ENCODE assay signal across 12 cellular contexts in genomic region chr5:150394103-150394502, GRCh38. TPM values are rescaled to one million over a fixed set of nuclear protein-coding genes. Genes with fewer than 3 reads are reported as not detected.
DNase-seq lines count a peak whose midpoint lies in the region; ATAC-seq, FAIRE-seq and TF ChIP-seq lines count a peak whose summit lies in the region.
"Had no signal": no experiment of that assay in that cellular context is flagged by ENCODE, and none has a peak within 500 bp of the region (broad histone marks: within the 10 kb centered on the region; RNA-seq: fewer than 3 reads in every experiment).

No MANE protein-coding gene starts in this region.

- H3K9me3 Mint-ChIP-seq in activated B cell treated with CpG ODN at 0.5 μM for 24 hours = no peaks in the 10 kb centered on the region
- H3K9me3 Mint-ChIP-seq in natural killer cell treated with Interleukin-12 subunit alpha and Interleukin-12 subunit beta and Interleukin-15 and Interleukin-18, amount 100 ng/mL, for 72 hours = no peaks in the 10 kb centered on the region

- H3K4me1 Mint-ChIP-seq in activated B cell treated with CpG ODN at 0.5 μM for 24 hours = peaks cover 13% of the 10 kb centered on the region
- peaks cover 5 to 6% of the 10 kb centered on the region in 2 donors for H3K4me1 Mint-ChIP-seq in natural killer cell treated with Interleukin-12 subunit alpha and Interleukin-12 subunit beta and Interleukin-15 and Interleukin-18, amount 100 ng/mL, for 72 hours (ENCODE audit: low read depth in 2 of 2)

- H3K4me3 Mint-ChIP-seq in activated B cell treated with CpG ODN at 0.5 μM for 24 hours = no peak overlapping the region
- H3K4me3 Mint-ChIP-seq in natural killer cell treated with Interleukin-12 subunit alpha and Interleukin-12 subunit beta and Interleukin-15 and Interleukin-18, amount 100 ng/mL, for 72 hours = no peak overlapping the region

- FAIRE-seq in GM18507 (lab: Jason Lieb, UNC) = peak; percentile 18
- FAIRE-seq: D721Med had no signal

- POLR2A ChIA-PET in activated B cell treated with CpG ODN at 0.5 μM for 24 hours (lab: Charles Lee) = interaction anchor here (0.6 to 30.4 kb wide), 3 partner anchors 32 to 93 kb away, joined by 3 to 2478 read pairs (median 5); partner anchors contain the start of genes CD74 and RPS14

- peak overlapping the region; percentile 50 for H3K27ac Mint-ChIP-seq in activated B cell treated with CpG ODN at 0.5 μM for 24 hours
- H3K27ac Mint-ChIP-seq in natural killer cell treated with Interleukin-12 subunit alpha and Interleukin-12 subunit beta and Interleukin-15 and Interleukin-18, amount 100 ng/mL, for 72 hours = peak overlapping the region in 1 of 2 donors; percentile 21

- H3K27me3 Mint-ChIP-seq in activated B cell treated with CpG ODN at 0.5 μM for 24 hours = no peaks in the 10 kb centered on the region
- H3K27me3 Mint-ChIP-seq in natural killer cell treated with Interleukin-12 subunit alpha and Interleukin-12 subunit beta and Interleukin-15 and Interleukin-18, amount 100 ng/mL, for 72 hours = no peaks in the 10 kb centered on the region

- peaks cover 86% of the 10 kb centered on the region for H3K36me3 Mint-ChIP-seq in activated B cell treated with CpG ODN at 0.5 μM for 24 hours (ENCODE audit: low read depth)
- H3K36me3 Mint-ChIP-seq in natural killer cell treated with Interleukin-12 subunit alpha and Interleukin-12 subunit beta and Interleukin-15 and Interleukin-18, amount 100 ng/mL, for 72 hours = peaks cover 7% of the 10 kb centered on the region

- DNase-seq in GM18507 (ENCODE audit: extremely low spot score, insufficient read length, low read depth) (no peak), activated B cell treated with CpG ODN at 0.5 μM for 24 hours (no peak), AML-193 (lab: John Stamatoyannopoulos, UW) (no peak), DMS 273 treated with DMSO at 0.1 percent for 48 hours (lab: John Stamatoyannopoulos, UW) (no peak), amniotic stem cell (lab: John Stamatoyannopoulos, UW) (no peak)
- DNase-seq in natural killer cell treated with Interleukin-12 subunit alpha and Interleukin-12 subunit beta and Interleukin-15 and Interleukin-18, amount 100 ng/mL, for 72 hours (ENCODE audit: low spot score) = no peak
- DNase-seq: caudate nucleus, left cardiac atrium, NCI-H1436 treated with DMSO at 0.1 percent for 48 hours, ovary had no signal

- TF ChIP-seq CTCF in activated B cell treated with CpG ODN at 0.5 μM for 24 hours (IDR thresholded peaks at IDR 0.05) = no peak

- ATAC-seq in HG02623 (IDR thresholded peaks at IDR 0.05; ENCODE audit: unreplicated experiment) (peak; percentile 45), activated B cell treated with CpG ODN at 0.5 μM for 24 hours (ENCODE audit: low read depth) (no peak)
- peak; percentile 46 to 60 for ATAC-seq in natural killer cell treated with Interleukin-12 subunit alpha and Interleukin-12 subunit beta and Interleukin-15 and Interleukin-18, amount 100 ng/mL, for 72 hours
- ATAC-seq: left cardiac atrium had no signal

- CTCF ChIA-PET in activated B cell treated with CpG ODN at 0.5 μM for 24 hours (lab: Charles Lee) = interaction anchor here (10.0 kb wide), 1 partner anchor 40 kb away, joined by 175 read pairs; no protein-coding TSS in a partner anchor

- intact Hi-C loops in activated B cell treated with CpG ODN at 0.5 μM for 24 hours (cut with micrococcal nuclease) = no loop called here

RNA-seq across cellular contexts. Expression of gene CD74, which starts 18.6 kb away (rescaled TPM):
- total RNA-seq in activated B cell treated with CpG ODN at 0.5 μM for 24 hours = 5,323 and 5,628 TPM in 2 replicates
- total RNA-seq in natural killer cell treated with Interleukin-12 subunit alpha and Interleukin-12 subunit beta and Interleukin-15 and Interleukin-18, amount 100 ng/mL, for 72 hours = 100 to 1,000 TPM; 767 to 771 TPM

RNA-seq across cellular contexts. Expression of gene TCOF1, which starts 36.6 kb away (rescaled TPM):
- 74.7 and 76.1 TPM in 2 replicates for total RNA-seq in activated B cell treated with CpG ODN at 0.5 μM for 24 hours
- total RNA-seq in natural killer cell treated with Interleukin-12 subunit alpha and Interleukin-12 subunit beta and Interleukin-15 and Interleukin-18, amount 100 ng/mL, for 72 hours = 100 to 1,000 TPM in 1 of 2 donors, 10 to 100 TPM in 1; 70.0 to 140 TPM

RNA-seq across cellular contexts. Expression of gene RPS14, which starts 55.4 kb away (rescaled TPM):
- 4,086 and 4,865 TPM in 2 replicates for total RNA-seq in activated B cell treated with CpG ODN at 0.5 μM for 24 hours
- 1,000 to 10,000 TPM; 1,429 to 1,580 TPM for total RNA-seq in natural killer cell treated with Interleukin-12 subunit alpha and Interleukin-12 subunit beta and Interleukin-15 and Interleukin-18, amount 100 ng/mL, for 72 hours
